ENCODE assay signal across 25 cellular contexts in genomic region chr11:33804471-33804870, GRCh38.
"Had no signal": no experiment of that assay in that cellular context is flagged by ENCODE, and none has a peak within 500 bp of the region (broad histone marks: within the 10 kb centered on the region; RNA-seq: fewer than 3 reads in every experiment).

No MANE protein-coding gene starts in this region.

- DNase-seq: activated CD4-positive, alpha-beta T cell treated with anti-CD3 and anti-CD28 coated beads for 36 hours; activated CD4-positive, CD25-positive, alpha-beta regulatory T cell; activated CD8-positive, alpha-beta memory T cell treated with anti-CD3 and anti-CD28 coated beads, Interleukin-2, amount 10 ng/mL, durations not matched to agents 7 days and 5 days; activated CD8-positive, alpha-beta T cell treated with anti-CD3 and anti-CD28 coated beads, Interleukin-2, amount 10 ng/mL, durations not matched to agents 7 days and 5 days; activated naive CD8-positive, alpha-beta T cell treated with anti-CD3 and anti-CD28 coated beads, Interleukin-2, amount 50 U/mL, for 24 hours; activated T-cell treated with anti-CD3 and anti-CD28 coated beads, Interleukin-2, amount 50 U/mL, for 48 hours; central memory CD4-positive, alpha-beta T cell; endodermal cell; foreskin fibroblast; head of caudate nucleus; hypothalamus; immature natural killer cell; kidney; left lung; lower lobe of right lung; mesenchymal stem cell; naive thymus-derived CD8-positive, alpha-beta T cell; nucleus accumbens; pancreas; retina; stimulated activated CD4-positive, alpha-beta T cell treated with anti-CD3 and anti-CD28 coated beads, Interleukin-12 subunit alpha, Interleukin-12 subunit beta, amount 100 ng/mL, for 4 hours; stimulated activated CD4-positive, alpha-beta T cell treated with anti-CD3 and anti-CD28 coated beads, Interleukin-4, amount 100 ng/mL, for 1 hour; stimulated activated naive CD8-positive, alpha-beta T cell treated with anti-CD3 and anti-CD28 coated beads, Interleukin-15, Interleukin-2, amounts not matched to agents 100 U/mL and 50 U/mL, for 24 hours; testis; transverse colon had no signal
